ENCODE assay signal across 8 cellular contexts in the genomic region with DNA sequence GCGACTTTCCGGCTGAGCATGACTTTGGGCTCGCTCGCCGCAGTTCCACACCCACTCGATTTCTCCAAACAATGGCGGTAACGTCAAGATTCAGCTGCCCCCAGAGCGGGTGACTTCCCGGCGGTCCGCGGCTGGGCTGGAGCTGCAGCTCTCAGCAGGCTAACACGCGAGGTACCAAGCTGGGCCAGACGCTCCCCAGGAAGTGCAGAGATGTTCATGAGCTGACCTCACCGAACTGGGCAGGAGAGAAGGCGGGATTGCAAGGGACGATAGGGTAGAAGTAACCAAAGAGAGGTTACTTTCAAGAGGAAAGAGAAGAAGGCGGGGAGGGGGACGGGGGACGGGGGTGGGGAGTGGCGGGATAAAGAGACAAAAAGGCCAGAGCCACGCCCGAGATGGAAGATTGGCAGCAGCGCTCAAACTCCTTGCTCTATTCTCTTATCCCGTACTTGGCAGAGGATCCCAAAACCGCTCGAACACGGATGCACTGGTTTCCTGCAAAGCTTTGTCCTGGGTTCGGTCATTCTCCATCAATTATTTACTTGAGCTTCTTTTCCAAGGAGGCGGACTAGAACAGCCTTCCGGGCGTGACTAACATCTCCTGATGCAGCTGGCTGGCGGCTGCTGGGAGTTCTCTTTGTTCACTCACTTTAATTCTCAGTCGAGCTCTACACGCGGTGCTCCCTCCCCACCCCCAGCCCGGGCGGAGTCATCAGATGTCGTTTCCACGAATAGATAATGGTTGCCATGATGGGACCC.
A peak's percentile ranks its signal among the peaks of the same experiment; 100 is the strongest.
DNase-seq lines count a peak whose midpoint lies in the region; ATAC-seq and TF ChIP-seq lines count a peak whose summit lies in the region.

Gene MTCL3, minus strand, starts transcription at position 626 of the 759 bp plus-strand sequence.

- intact Hi-C loops in dorsolateral prefrontal cortex (cut with DNase I) = loop anchor here (5.0 to 10.0 kb wide), 2 partner anchors 37 to 54 kb away; no protein-coding TSS in a partner anchor

- no peak within 1 kb of the TSS for H3K9ac ChIP-seq in Karpas-422 (ENCODE audit: low read length)

- H3K27ac ChIP-seq in dorsolateral prefrontal cortex (peak within 1 kb of the TSS in 49 of 59 donors; percentile 8 to 96 (median 59)), Karpas-422 (ENCODE audit: low read length) (no peak within 1 kb of the TSS)

- no peak for TF ChIP-seq CTCF in AG04449 (IDR thresholded peaks at IDR 0.05; ENCODE audit: insufficient read depth, low read length, missing control alignments)
- no peak for TF ChIP-seq CTCF in dorsolateral prefrontal cortex (IDR thresholded peaks at IDR 0.05 in 54 of 56, conservative IDR thresholded peaks at IDR 0.05 in 2 of 56; ENCODE audit: low read depth in 1 of 56, partially characterized antibody in 56 of 56)
- TF ChIP-seq CTCF in nephron (IDR thresholded peaks at IDR 0.05; ENCODE audit: unreplicated experiment in 3 of 3) = no peak

- no peak within 1 kb of the TSS for H3K4me2 ChIP-seq in Karpas-422 (ENCODE audit: low read depth, low read length, poor library complexity, severe bottlenecking)

- peaks cover 47% of the 10 kb centered on the region for H3K4me1 Mint-ChIP-seq in T-helper 2 cell treated with Interferon-gamma antibody and Interleukin-4, amounts not matched to agents 5 μg/mL and 100 μg/mL, for 36 hours (ENCODE audit: low read depth)
- H3K4me1 Mint-ChIP-seq in nephron (peaks cover 27% of the 10 kb centered on the region), immature natural killer cell (peaks cover 17 to 25% of the 10 kb centered on the region in 2 donors)

- peaks cover 17% of the 10 kb centered on the region for H3K4me1 ChIP-seq in Karpas-422 (ENCODE audit: low read length)

- H3K27me3 Mint-ChIP-seq in T-helper 2 cell treated with Interferon-gamma antibody and Interleukin-4, amounts not matched to agents 5 μg/mL and 100 μg/mL, for 36 hours (ENCODE audit: low read depth) = peaks cover 26% of the 10 kb centered on the region
- peaks cover 64% of the 10 kb centered on the region for H3K27me3 Mint-ChIP-seq in nephron (ENCODE audit: low read depth)
- peaks cover 23 to 31% (median 27%) of the 10 kb centered on the region in 3 donors for H3K27me3 Mint-ChIP-seq in immature natural killer cell (ENCODE audit: low read depth in 3 of 3)

- CTCF ChIA-PET in AG04449 (lab: Yijun Ruan, JAX) = interaction anchor here (0.9 to 7.9 kb wide), 9 partner anchors 10 to 225 kb away, joined by 3 to 97 read pairs (median 9); no protein-coding TSS in a partner anchor

- no peaks in the 10 kb centered on the region for H4K20me1 ChIP-seq in Karpas-422 (ENCODE audit: insufficient read depth, low read depth, low read length)

- H3K4me3 Mint-ChIP-seq in T-helper 2 cell treated with Interferon-gamma antibody and Interleukin-4, amounts not matched to agents 5 μg/mL and 100 μg/mL, for 36 hours = peak within 1 kb of the TSS; percentile 89
- H3K4me3 Mint-ChIP-seq in nephron (peak within 1 kb of the TSS; percentile 74 to 82 (median 81)), immature natural killer cell (peak within 1 kb of the TSS in 1 of 5 donors; percentile 20)

- H3K27ac Mint-ChIP-seq in T-helper 2 cell treated with Interferon-gamma antibody and Interleukin-4, amounts not matched to agents 5 μg/mL and 100 μg/mL, for 36 hours = peak within 1 kb of the TSS; percentile 88
- peak within 1 kb of the TSS; percentile 42 to 58 (median 48) for H3K27ac Mint-ChIP-seq in nephron
- H3K27ac Mint-ChIP-seq in immature natural killer cell = no peak within 1 kb of the TSS

- no peak within 1 kb of the TSS for H2AFZ ChIP-seq in Karpas-422 (ENCODE audit: low read length)

- H3K9me3 Mint-ChIP-seq in T-helper 2 cell treated with Interferon-gamma antibody and Interleukin-4, amounts not matched to agents 5 μg/mL and 100 μg/mL, for 36 hours = no peaks in the 10 kb centered on the region
- H3K9me3 Mint-ChIP-seq in nephron = no peaks in the 10 kb centered on the region
- peaks cover 0 to 25% (median under 1%) of the 10 kb centered on the region in 6 donors for H3K9me3 Mint-ChIP-seq in immature natural killer cell

- no peaks in the 10 kb centered on the region for H3K79me2 ChIP-seq in Karpas-422 (ENCODE audit: low read length)

- peaks cover 0 to 19% (median 0%) of the 10 kb centered on the region in 45 donors for H3K27me3 ChIP-seq in dorsolateral prefrontal cortex
- no peaks in the 10 kb centered on the region for H3K27me3 ChIP-seq in Karpas-422 (ENCODE audit: low read length)

- no peaks in the 10 kb centered on the region for H3K9me3 ChIP-seq in Karpas-422 (ENCODE audit: low read length)

- H3K4me3 ChIP-seq in AG04449 (ENCODE audit: low read depth, low read length) (peak within 1 kb of the TSS; percentile 35), dorsolateral prefrontal cortex (peak within 1 kb of the TSS; percentile 30 to 93 (median 59)), Karpas-422 (ENCODE audit: low read length) (no peak within 1 kb of the TSS)

- peaks cover 6% of the 10 kb centered on the region for H3K36me3 Mint-ChIP-seq in T-helper 2 cell treated with Interferon-gamma antibody and Interleukin-4, amounts not matched to agents 5 μg/mL and 100 μg/mL, for 36 hours (ENCODE audit: low read depth)
- H3K36me3 Mint-ChIP-seq in nephron (ENCODE audit: low read depth) (no peaks in the 10 kb centered on the region), immature natural killer cell (no peaks in the 10 kb centered on the region)

- no peaks in the 10 kb centered on the region for H3K36me3 ChIP-seq in Karpas-422 (ENCODE audit: insufficient read depth, low read length)

- no peaks in the 10 kb centered on the region for H3K9me2 ChIP-seq in Karpas-422 (replicated peaks; ENCODE audit: insufficient read depth, low read length)

- POLR2A ChIA-PET in AG04449 (lab: Yijun Ruan, JAX) = interaction anchor here (0.6 kb wide), 1 partner anchor 328 kb away, joined by 3 read pairs; no protein-coding TSS in a partner anchor

- no peak for ATAC-seq in HG03521 (IDR thresholded peaks at IDR 0.05; ENCODE audit: unreplicated experiment)

- DNase-seq in AG04449 (ENCODE audit: low read depth, low spot score) (no peak), M059J (ENCODE audit: low read depth) (peak; percentile 62), dorsolateral prefrontal cortex (peak; percentile 47 to 87 (median 69)), Karpas-422 (no peak), immature natural killer cell (no peak)
- DNase-seq in T-helper 2 cell treated with Interferon-gamma antibody and Interleukin-4, amounts not matched to agents 5 μg/mL and 100 μg/mL, for 36 hours (ENCODE audit: low spot score) = peak; percentile 75

Comparison
In these comparisons a context has a peak if more than half of its experiments do, and no peak if none do; other contexts are left out.
1. DNase-seq: peak in M059J (single experiment), T-helper 2 cell treated with Interferon-gamma antibody and Interleukin-4, amounts not matched to agents 5 μg/mL and 100 μg/mL, for 36 hours (single experiment) and dorsolateral prefrontal cortex (10 of 10); none in AG04449 (single experiment), Karpas-422 (single experiment) and immature natural killer cell (0 of 3).
2. H3K27ac Mint-ChIP-seq: peak in T-helper 2 cell treated with Interferon-gamma antibody and Interleukin-4, amounts not matched to agents 5 μg/mL and 100 μg/mL, for 36 hours (single experiment) and nephron (3 of 3); none in immature natural killer cell (0 of 6).